In genomic region chr17:31568140-31568938, GRCh38 we compare ENCODE assay signal across 14 cellular contexts.
DNase-seq lines count a peak whose midpoint lies in the region; ATAC-seq and TF ChIP-seq lines count a peak whose summit lies in the region.
"Had no signal": no experiment of that assay in that cellular context is flagged by ENCODE, and none has a peak within 500 bp of the region (broad histone marks: within the 10 kb centered on the region; RNA-seq: fewer than 3 reads in every experiment).

No MANE protein-coding gene starts in this region.

- H3K36me3 Mint-ChIP-seq in activated CD8-positive, alpha-beta T cell treated with anti-CD3 and anti-CD28 coated beads, Interleukin-2, amount 10 ng/mL, durations not matched to agents 7 days and 5 days (ENCODE audit: low read depth): no peaks in the 10 kb centered on the region
- H3K36me3 Mint-ChIP-seq: IgD-negative memory B cell had no signal

- H3K27me3 ChIP-seq in left ventricle myocardium inferior (ENCODE audit: low read depth) (no peaks in the 10 kb centered on the region), heart left ventricle (no peaks in the 10 kb centered on the region), ovary (no peaks in the 10 kb centered on the region), uterus (no peaks in the 10 kb centered on the region)
- H3K27me3 ChIP-seq: brain microvascular endothelial cell, testis had no signal

- no peak overlapping the region for H3K4me3 Mint-ChIP-seq in activated CD8-positive, alpha-beta T cell treated with anti-CD3 and anti-CD28 coated beads, Interleukin-2, amount 10 ng/mL, durations not matched to agents 7 days and 5 days
- H3K4me3 Mint-ChIP-seq in stimulated activated naive CD8-positive, alpha-beta T cell treated with anti-CD3 and anti-CD28 coated beads, Interleukin-15, amount 100 ng/mL, for 72 hours: no peak overlapping the region

- H3K4me1 ChIP-seq in left ventricle myocardium inferior (peaks cover 97% of the 10 kb centered on the region), heart left ventricle (peaks cover 4 to 84% (median 65%) of the 10 kb centered on the region in 12 donors), ovary (ENCODE audit: insufficient read depth) (peaks cover 28% of the 10 kb centered on the region), uterus (peaks cover 14 to 43% of the 10 kb centered on the region in 2 donors)

- peak; percentile 47 for TF ChIP-seq EP300 in ovary (IDR thresholded peaks at IDR 0.05)

- no peak overlapping the region for H3K27ac Mint-ChIP-seq in activated CD8-positive, alpha-beta T cell treated with anti-CD3 and anti-CD28 coated beads, Interleukin-2, amount 10 ng/mL, durations not matched to agents 7 days and 5 days
- H3K27ac Mint-ChIP-seq in stimulated activated naive CD8-positive, alpha-beta T cell treated with anti-CD3 and anti-CD28 coated beads, Interleukin-15, amount 100 ng/mL, for 72 hours: no peak overlapping the region

- DNase-seq in left ventricle myocardium inferior: no peak
- no peak for DNase-seq in heart left ventricle
- peak; percentile 79 for DNase-seq in fibroblast of villous mesenchyme (ENCODE audit: low read depth)
- DNase-seq in ovary: peak in 1 of 5 donors; percentile 63
- DNase-seq in uterus: peak; percentile 38 to 55
- DNase-seq in activated CD8-positive, alpha-beta T cell treated with anti-CD3 and anti-CD28 coated beads, Interleukin-2, amount 10 ng/mL, durations not matched to agents 7 days and 5 days: no peak
- DNase-seq in NCI-H524 (lab: John Stamatoyannopoulos, UW): no peak
- DNase-seq in stimulated activated naive CD8-positive, alpha-beta T cell treated with anti-CD3 and anti-CD28 coated beads, Interleukin-15, amount 100 ng/mL, for 72 hours: no peak
- DNase-seq: brain microvascular endothelial cell, NCI-H1105, NCI-H446, testis had no signal

- no peak for TF ChIP-seq POLR2A in heart left ventricle (IDR thresholded peaks at IDR 0.05)
- TF ChIP-seq POLR2A in ovary (IDR thresholded peaks at IDR 0.05): no peak
- TF ChIP-seq POLR2A in uterus (IDR thresholded peaks at IDR 0.05): no peak

- H3K27ac ChIP-seq in left ventricle myocardium inferior (replicated peaks) (peak overlapping the region; percentile 44), heart left ventricle (peak overlapping the region in 5 of 12 donors; percentile 15 to 82 (median 32)), ovary (peak overlapping the region in 1 of 2 donors; percentile 15), uterus (peak overlapping the region; percentile 75 to 80)
- H3K27ac ChIP-seq: A549, brain microvascular endothelial cell, testis had no signal

- H3K36me3 ChIP-seq in left ventricle myocardium inferior (no peaks in the 10 kb centered on the region), heart left ventricle (no peaks in the 10 kb centered on the region), ovary (no peaks in the 10 kb centered on the region), uterus (no peaks in the 10 kb centered on the region)

- TF ChIP-seq CTCF in left ventricle myocardium inferior (IDR thresholded peaks at IDR 0.05; ENCODE audit: borderline replicate concordance) (no peak), heart left ventricle (IDR thresholded peaks at IDR 0.05) (no peak), fibroblast of villous mesenchyme (IDR thresholded peaks at IDR 0.05; ENCODE audit: insufficient read depth, low read depth, low read length) (no peak), ovary (IDR thresholded peaks at IDR 0.05) (no peak), uterus (IDR thresholded peaks at IDR 0.05) (no peak)

- H3K27me3 Mint-ChIP-seq in activated CD8-positive, alpha-beta T cell treated with anti-CD3 and anti-CD28 coated beads, Interleukin-2, amount 10 ng/mL, durations not matched to agents 7 days and 5 days (ENCODE audit: low read depth): peaks cover 3% of the 10 kb centered on the region
- peaks cover 7% of the 10 kb centered on the region for H3K27me3 Mint-ChIP-seq in stimulated activated naive CD8-positive, alpha-beta T cell treated with anti-CD3 and anti-CD28 coated beads, Interleukin-15, amount 100 ng/mL, for 72 hours

- WGBS in heart left ventricle, 4 donors: 79 to 92% (median 88%) methylated on average over 14 to 16 of the region's 16 CpGs
- 84 to 94% (median 93%) methylated on average over 15 to 16 of the region's 16 CpGs for WGBS in ovary, 3 donors

- CTCF ChIA-PET in activated CD8-positive, alpha-beta T cell treated with anti-CD3 and anti-CD28 coated beads, Interleukin-2, amount 10 ng/mL, durations not matched to agents 7 days and 5 days (lab: Charles Lee): no interaction called here

- no peaks in the 10 kb centered on the region for H3K9me3 Mint-ChIP-seq in activated CD8-positive, alpha-beta T cell treated with anti-CD3 and anti-CD28 coated beads, Interleukin-2, amount 10 ng/mL, durations not matched to agents 7 days and 5 days (ENCODE audit: insufficient read depth)
- no peaks in the 10 kb centered on the region for H3K9me3 Mint-ChIP-seq in stimulated activated naive CD8-positive, alpha-beta T cell treated with anti-CD3 and anti-CD28 coated beads, Interleukin-15, amount 100 ng/mL, for 72 hours
- H3K9me3 Mint-ChIP-seq: IgD-negative memory B cell had no signal

- no peaks in the 10 kb centered on the region for H3K4me1 Mint-ChIP-seq in activated CD8-positive, alpha-beta T cell treated with anti-CD3 and anti-CD28 coated beads, Interleukin-2, amount 10 ng/mL, durations not matched to agents 7 days and 5 days (ENCODE audit: low read depth)
- no peaks in the 10 kb centered on the region for H3K4me1 Mint-ChIP-seq in stimulated activated naive CD8-positive, alpha-beta T cell treated with anti-CD3 and anti-CD28 coated beads, Interleukin-15, amount 100 ng/mL, for 72 hours

- H3K4me3 ChIP-seq in left ventricle myocardium inferior (no peak overlapping the region), heart left ventricle (peak overlapping the region in 1 of 12 donors; percentile 3), fibroblast of villous mesenchyme (ENCODE audit: low read depth, low read length) (no peak overlapping the region), ovary (no peak overlapping the region), uterus (no peak overlapping the region)
- H3K4me3 ChIP-seq: A549, testis had no signal

- H3K9me3 ChIP-seq in left ventricle myocardium inferior (replicated peaks) (no peaks in the 10 kb centered on the region), heart left ventricle (no peaks in the 10 kb centered on the region), ovary (no peaks in the 10 kb centered on the region), uterus (no peaks in the 10 kb centered on the region)
- H3K9me3 ChIP-seq: A549, testis had no signal

- no peak for ATAC-seq in heart left ventricle
- ATAC-seq in activated CD8-positive, alpha-beta T cell treated with anti-CD3 and anti-CD28 coated beads, Interleukin-2, amount 10 ng/mL, durations not matched to agents 7 days and 5 days: no peak
- ATAC-seq in stimulated activated naive CD8-positive, alpha-beta T cell treated with anti-CD3 and anti-CD28 coated beads, Interleukin-15, amount 100 ng/mL, for 72 hours: no peak
- ATAC-seq: A549 had no signal

- intact Hi-C loops in left ventricle myocardium inferior (cut with micrococcal nuclease) (no loop called here), heart left ventricle (cut with DNase I) (loop anchor here in 2 of 10 donors (10.0 kb wide), 1 partner anchor 126 kb away; no protein-coding TSS in a partner anchor), ovary (cut with DNase I) (no loop called here), uterus (cut with DNase I; ENCODE audit: low total_unique reads) (no loop called here)

- POLR2A ChIA-PET in activated CD8-positive, alpha-beta T cell treated with anti-CD3 and anti-CD28 coated beads, Interleukin-2, amount 10 ng/mL, durations not matched to agents 7 days and 5 days (lab: Charles Lee): no interaction called here

Comparison
In these comparisons a context has a peak if more than half of its experiments do, and no peak if none do; other contexts are left out.
1. DNase-seq: peak in fibroblast of villous mesenchyme (single experiment) and uterus (2 of 2); none in left ventricle myocardium inferior (single experiment), heart left ventricle (0 of 5), activated CD8-positive, alpha-beta T cell treated with anti-CD3 and anti-CD28 coated beads, Interleukin-2, amount 10 ng/mL, durations not matched to agents 7 days and 5 days (single experiment), NCI-H524 (0 of 2) and stimulated activated naive CD8-positive, alpha-beta T cell treated with anti-CD3 and anti-CD28 coated beads, Interleukin-15, amount 100 ng/mL, for 72 hours (0 of 2).